17 cellular contexts compared by ENCODE assay signal in the genomic region with DNA sequence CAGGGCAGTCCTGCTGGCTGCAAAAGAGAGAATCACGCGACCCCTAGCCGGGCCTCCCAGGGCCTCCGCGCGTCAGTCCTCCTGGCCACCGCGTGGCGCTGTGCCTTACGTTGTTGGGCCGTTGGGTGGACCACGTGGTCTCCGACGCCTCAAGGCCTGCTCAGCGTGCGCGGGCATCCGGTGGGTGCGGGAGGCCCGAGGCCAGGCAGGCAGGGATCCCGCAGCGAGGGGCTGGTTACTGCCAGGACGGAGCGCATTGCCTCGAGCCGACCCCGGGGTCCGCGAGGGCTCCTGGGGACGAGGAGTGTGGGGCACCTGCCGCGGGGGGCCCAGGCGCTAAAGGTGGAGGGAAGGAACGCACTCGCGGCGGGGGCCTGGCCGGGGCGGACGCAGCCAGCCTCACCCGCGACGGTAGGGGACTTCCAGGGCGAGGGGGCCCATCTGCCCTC. TPM values are rescaled to one million over a fixed set of nuclear protein-coding genes. Genes with fewer than 3 reads are reported as not detected.
DNase-seq lines count a peak whose midpoint lies in the region; ATAC-seq and TF ChIP-seq lines count a peak whose summit lies in the region.
"Had no signal": no experiment of that assay in that cellular context is flagged by ENCODE, and none has a peak within 500 bp of the region (broad histone marks: within the 10 kb centered on the region; RNA-seq: fewer than 3 reads in every experiment).

TSS of gene TDRD12 (plus strand) at position 157 of the 449 bp plus-strand sequence. CDS start 306 bp downstream, outside the sequence.

- H3K27me3 ChIP-seq in Loucy (ENCODE audit: insufficient read depth, low read length, poor library complexity, severe bottlenecking) (no peaks in the 10 kb centered on the region), upper lobe of right lung (no peaks in the 10 kb centered on the region), thyroid gland (no peaks in the 10 kb centered on the region)
- H3K27me3 ChIP-seq: dorsolateral prefrontal cortex, pancreas, uterus had no signal

- no peaks in the 10 kb centered on the region for H3K9me2 ChIP-seq in Loucy (replicated peaks; ENCODE audit: low read depth, low read length)

- peak; percentile 26 for ATAC-seq in upper lobe of right lung
- ATAC-seq: activated CD8-positive, alpha-beta memory T cell treated with anti-CD3 and anti-CD28 coated beads, Interleukin-2, amount 10 ng/mL, durations not matched to agents 7 days and 5 days had no signal

- intact Hi-C loops in upper lobe of right lung (cut with DNase I) (no loop called here), thyroid gland (cut with DNase I) (no loop called here), CD14-positive monocyte (cut with micrococcal nuclease) (no loop called here)

- H3K9me3 ChIP-seq in Loucy (ENCODE audit: insufficient read depth, low read depth, low read length) (no peaks in the 10 kb centered on the region), upper lobe of right lung (no peaks in the 10 kb centered on the region), thyroid gland (no peaks in the 10 kb centered on the region)
- H3K9me3 ChIP-seq: pancreas, uterus had no signal

- no peaks in the 10 kb centered on the region for H4K20me1 ChIP-seq in Loucy (ENCODE audit: insufficient read depth, low read length, poor library complexity, severe bottlenecking)

- no peak within 1 kb of the TSS for H2AFZ ChIP-seq in Loucy (ENCODE audit: low read length)

- H3K4me1 Mint-ChIP-seq in CD14-positive monocyte: no peaks in the 10 kb centered on the region
- H3K4me1 Mint-ChIP-seq: activated CD8-positive, alpha-beta memory T cell treated with anti-CD3 and anti-CD28 coated beads, Interleukin-2, amount 10 ng/mL, durations not matched to agents 7 days and 5 days had no signal

- peak within 1 kb of the TSS in 1 of 7 donors; percentile 10 for H3K27ac Mint-ChIP-seq in CD14-positive monocyte
- H3K27ac Mint-ChIP-seq: activated CD8-positive, alpha-beta memory T cell treated with anti-CD3 and anti-CD28 coated beads, Interleukin-2, amount 10 ng/mL, durations not matched to agents 7 days and 5 days had no signal

- no peaks in the 10 kb centered on the region for H3K36me3 ChIP-seq in Loucy (ENCODE audit: insufficient read depth, low read length)
- peaks cover 4% of the 10 kb centered on the region for H3K36me3 ChIP-seq in upper lobe of right lung
- H3K36me3 ChIP-seq in thyroid gland: no peaks in the 10 kb centered on the region
- H3K36me3 ChIP-seq: pancreas, uterus had no signal

- H3K4me1 ChIP-seq in Loucy (ENCODE audit: insufficient read depth, low read length, poor library complexity, severe bottlenecking) (peaks cover 11% of the 10 kb centered on the region), upper lobe of right lung (no peaks in the 10 kb centered on the region), thyroid gland (no peaks in the 10 kb centered on the region)
- H3K4me1 ChIP-seq: pancreas, uterus had no signal

- no peak within 1 kb of the TSS for H3K4me2 ChIP-seq in Loucy (ENCODE audit: low read depth, low read length, poor library complexity, severe bottlenecking)

- H3K27ac ChIP-seq in upper lobe of right lung (no peak within 1 kb of the TSS), thyroid gland (no peak within 1 kb of the TSS)
- H3K27ac ChIP-seq: dorsolateral prefrontal cortex, pancreas, uterus had no signal

- peaks cover 0 to 16% (median 2%) of the 10 kb centered on the region in 7 donors for H3K9me3 Mint-ChIP-seq in CD14-positive monocyte

- peak; percentile 17 for DNase-seq in stimulated activated CD4-positive, alpha-beta T cell treated with anti-CD3 and anti-CD28 coated beads, Interleukin-15, amount 100 ng/mL, for 24 hours
- no peak for DNase-seq in stimulated activated CD4-positive, alpha-beta T cell treated with anti-CD3 and anti-CD28 coated beads, Interleukin-4, amount 100 ng/mL, for 24 hours
- peak; percentile 6 for DNase-seq in germinal center (ENCODE audit: low spot score)
- no peak for DNase-seq in upper lobe of right lung
- no peak for DNase-seq in NCI-H748 (lab: John Stamatoyannopoulos, UW; ENCODE audit: unreplicated experiment)
- no peak for DNase-seq in thyroid gland
- DNase-seq in CD14-positive monocyte (ENCODE audit: low spot score): no peak
- DNase-seq: activated CD8-positive, alpha-beta memory T cell treated with anti-CD3 and anti-CD28 coated beads, Interleukin-2, amount 10 ng/mL, durations not matched to agents 7 days and 5 days; activated effector memory CD4-positive, alpha-beta T cell treated with anti-CD3 and anti-CD28 coated beads, Interleukin-2, amount 50 U/mL, for 16 hours; dorsolateral prefrontal cortex; hippocampal formation; NCI-H146; OCI-M1; stimulated activated naive CD4-positive, alpha-beta T cell; uterus had no signal

- H3K4me3 ChIP-seq in Loucy (ENCODE audit: low read length, poor library complexity, severe bottlenecking): no peak within 1 kb of the TSS
- no peak within 1 kb of the TSS for H3K4me3 ChIP-seq in upper lobe of right lung
- no peak within 1 kb of the TSS for H3K4me3 ChIP-seq in thyroid gland (replicated peaks in 1 of 3)
- H3K4me3 ChIP-seq: dorsolateral prefrontal cortex, pancreas, uterus had no signal

- no peaks in the 10 kb centered on the region for H3F3A ChIP-seq in Loucy (ENCODE audit: low read depth)

- TF ChIP-seq CTCF in Loucy (conservative IDR thresholded peaks at IDR 0.05; ENCODE audit: low read length) (0 out of 2 replicates have a peak, but pooled peaks have one; percentile 15), upper lobe of right lung (IDR thresholded peaks at IDR 0.05) (no peak), thyroid gland (IDR thresholded peaks at IDR 0.05) (no peak), CD14-positive monocyte (IDR thresholded peaks at IDR 0.05) (no peak)

- no peak for TF ChIP-seq POLR2A in thyroid gland (IDR thresholded peaks at IDR 0.05)

- peaks cover 15 to 21% of the 10 kb centered on the region in 2 donors for H3K36me3 Mint-ChIP-seq in CD14-positive monocyte

- H3K79me2 ChIP-seq in Loucy (ENCODE audit: insufficient read depth, low read length): no peaks in the 10 kb centered on the region

- no peak within 1 kb of the TSS for H3K4me3 Mint-ChIP-seq in CD14-positive monocyte
- H3K4me3 Mint-ChIP-seq: activated CD8-positive, alpha-beta memory T cell treated with anti-CD3 and anti-CD28 coated beads, Interleukin-2, amount 10 ng/mL, durations not matched to agents 7 days and 5 days had no signal

- 96% methylated on average over 8 to 44 of the region's 44 CpGs for WGBS in thyroid gland, 2 donors

- H3K9ac ChIP-seq in Loucy (ENCODE audit: low read depth, low read length, poor library complexity, severe bottlenecking): no peak within 1 kb of the TSS

- H3K27me3 Mint-ChIP-seq in CD14-positive monocyte (ENCODE audit: low read depth in 3 of 3): peaks cover 0 to 4% (median 0%) of the 10 kb centered on the region in 3 donors
- H3K27me3 Mint-ChIP-seq: activated CD8-positive, alpha-beta memory T cell treated with anti-CD3 and anti-CD28 coated beads, Interleukin-2, amount 10 ng/mL, durations not matched to agents 7 days and 5 days had no signal

RNA-seq across cellular contexts. Expression of gene TDRD12, which starts in this region (rescaled TPM):
- not detected for total RNA-seq in upper lobe of right lung
- total RNA-seq in thyroid gland: 1 to 10 TPM in 1 of 4 donors, under 1 TPM in 2, not detected in 1; 0.39 to 2.4 (median 0.89) TPM
- polyA plus RNA-seq in CD14-positive monocyte: not detected

Comparison
In these comparisons a context has a peak if more than half of its experiments do, and no peak if none do; other contexts are left out.
1. DNase-seq: peak in stimulated activated CD4-positive, alpha-beta T cell treated with anti-CD3 and anti-CD28 coated beads, Interleukin-15, amount 100 ng/mL, for 24 hours (single experiment) and germinal center (single experiment); none in stimulated activated CD4-positive, alpha-beta T cell treated with anti-CD3 and anti-CD28 coated beads, Interleukin-4, amount 100 ng/mL, for 24 hours (single experiment), upper lobe of right lung (single experiment), NCI-H748 (single experiment), thyroid gland (0 of 2) and CD14-positive monocyte (single experiment).
2. Peak in ATAC-seq in upper lobe of right lung; RNA of the gene not detected or under 1 TPM.